30 cellular contexts compared by ENCODE assay signal in genomic region chr7:112753298-112753697, GRCh38.
"Had no signal": no experiment of that assay in that cellular context is flagged by ENCODE, and none has a peak within 500 bp of the region (broad histone marks: within the 10 kb centered on the region; RNA-seq: fewer than 3 reads in every experiment).

No MANE protein-coding gene starts in this region.

- H3K27ac ChIP-seq: ascending aorta, breast epithelium, cardiac muscle cell, colonic mucosa, epithelial cell of prostate, esophagus squamous epithelium, gastroesophageal sphincter, heart right ventricle had no signal

- H3K36me3 ChIP-seq: ascending aorta, breast epithelium, cardiac muscle cell, colonic mucosa, esophagus squamous epithelium had no signal

- H3K4me1 ChIP-seq: ascending aorta, breast epithelium, colonic mucosa, esophagus squamous epithelium, gastroesophageal sphincter, heart right ventricle had no signal

- FAIRE-seq: endometrium, endothelial cell of umbilical vein had no signal

- DNase-seq: activated CD4-positive, alpha-beta memory T cell treated with anti-CD3 and anti-CD28 coated beads for 36 hours; activated CD4-positive, alpha-beta T cell treated with anti-CD3 and anti-CD28 coated beads for 36 hours; activated CD4-positive, alpha-beta T cell treated with anti-CD3 and anti-CD28 coated beads, Interleukin-2, amount 10 ng/mL, durations not matched to agents 24 days and 14 days; activated CD4-positive, CD25-positive, alpha-beta regulatory T cell; activated CD4-positive, CD25-positive, alpha-beta regulatory T cell treated with anti-CD3 and anti-CD28 coated beads, Interleukin-2, amount 50 U/mL, for 72 hours; activated CD8-positive, alpha-beta memory T cell treated with anti-CD3 and anti-CD28 coated beads, Interleukin-2, amount 10 ng/mL, durations not matched to agents 7 days and 5 days; activated CD8-positive, alpha-beta memory T cell treated with anti-CD3 and anti-CD28 coated beads, Interleukin-2, amount 50 U/mL, for 4 hours; activated CD8-positive, alpha-beta T cell treated with anti-CD3 and anti-CD28 coated beads, Interleukin-2, amount 10 ng/mL, durations not matched to agents 7 days and 5 days; activated gamma-delta T cell; activated naive CD4-positive, alpha-beta T cell; activated naive CD4-positive, alpha-beta T cell treated with anti-CD3 and anti-CD28 coated beads, Interleukin-2, amount 10 ng/mL, durations not matched to agents 7 days and 5 days; activated naive CD8-positive, alpha-beta T cell treated with anti-CD3 and anti-CD28 coated beads, Interleukin-2, amount 10 ng/mL, durations not matched to agents 7 days and 5 days; activated T-cell treated with anti-CD3 and anti-CD28 coated beads, Interleukin-2, amount 50 U/mL, for 24 hours; activated T-cell treated with anti-CD3 and anti-CD28 coated beads, Interleukin-2, amount 50 U/mL, for 72 hours; central memory CD4-positive, alpha-beta T cell; cerebellar nuclear complex; colonic mucosa; effector CD8-positive, alpha-beta T cell; esophagus squamous epithelium; foreskin melanocyte; heart right ventricle; T-helper 2 cell had no signal

- H3K27me3 ChIP-seq: ascending aorta, breast epithelium, cardiac muscle cell, colonic mucosa, esophagus squamous epithelium, gastroesophageal sphincter, heart right ventricle had no signal

- H3K4me3 ChIP-seq: ascending aorta, breast epithelium, cardiac muscle cell, colonic mucosa, esophagus squamous epithelium, gastroesophageal sphincter, heart right ventricle had no signal

- ATAC-seq: activated CD4-positive, alpha-beta T cell treated with anti-CD3 and anti-CD28 coated beads for 36 hours; activated CD8-positive, alpha-beta memory T cell treated with anti-CD3 and anti-CD28 coated beads, Interleukin-2, amount 10 ng/mL, durations not matched to agents 7 days and 5 days; activated CD8-positive, alpha-beta T cell treated with anti-CD3 and anti-CD28 coated beads, Interleukin-2, amount 10 ng/mL, durations not matched to agents 7 days and 5 days; activated naive CD4-positive, alpha-beta T cell treated with anti-CD3 and anti-CD28 coated beads, Interleukin-2, amount 50 U/mL, for 72 hours; activated T-cell treated with anti-CD3 and anti-CD28 coated beads, Interleukin-2, amount 50 U/mL, for 72 hours; gastroesophageal sphincter; heart right ventricle had no signal

- H3K9me3 ChIP-seq: ascending aorta, breast epithelium, colonic mucosa, esophagus squamous epithelium, gastroesophageal sphincter, heart right ventricle had no signal
